Comparison of ENCODE assay signal across 8 cellular contexts in genomic region chr11:62611705-62612365, GRCh38. TPM values are rescaled to one million over a fixed set of nuclear protein-coding genes. Genes with fewer than 3 reads are reported as not detected.
DNase-seq lines count a peak whose midpoint lies in the region; ATAC-seq and TF ChIP-seq lines count a peak whose summit lies in the region.

No MANE protein-coding gene starts in this region.

- peaks cover 26% of the 10 kb centered on the region for H3K36me3 Mint-ChIP-seq in T-helper 1 cell treated with Interleukin-12 subunit alpha and Interleukin-12 subunit beta and Interleukin-4 antibody, amounts not matched to agents 30 μg/mL and 1 μg/mL, for 36 hours (ENCODE audit: low read depth)
- H3K36me3 Mint-ChIP-seq in central memory CD8-positive, alpha-beta T cell (ENCODE audit: insufficient read depth), result peaks cover 27% of the 10 kb centered on the region

- H3K4me1 Mint-ChIP-seq in T-helper 1 cell treated with Interleukin-12 subunit alpha and Interleukin-12 subunit beta and Interleukin-4 antibody, amounts not matched to agents 30 μg/mL and 1 μg/mL, for 36 hours (ENCODE audit: low read depth), result peaks cover 41% of the 10 kb centered on the region
- peaks cover 41% of the 10 kb centered on the region for H3K4me1 Mint-ChIP-seq in central memory CD8-positive, alpha-beta T cell

- no peaks in the 10 kb centered on the region for H3K27me3 Mint-ChIP-seq in T-helper 1 cell treated with Interleukin-12 subunit alpha and Interleukin-12 subunit beta and Interleukin-4 antibody, amounts not matched to agents 30 μg/mL and 1 μg/mL, for 36 hours (ENCODE audit: low read depth)
- no peaks in the 10 kb centered on the region for H3K27me3 Mint-ChIP-seq in central memory CD8-positive, alpha-beta T cell

- H3K27ac Mint-ChIP-seq in T-helper 1 cell treated with Interleukin-12 subunit alpha and Interleukin-12 subunit beta and Interleukin-4 antibody, amounts not matched to agents 30 μg/mL and 1 μg/mL, for 36 hours, result peak overlapping the region; percentile 91
- H3K27ac Mint-ChIP-seq in central memory CD8-positive, alpha-beta T cell (ENCODE audit: low read depth), result peak overlapping the region; percentile 98

- TF ChIP-seq CTCF in C4-2B (conservative IDR thresholded peaks at IDR 0.05), result no peak

- intact Hi-C loops in left colon (cut with DNase I, micrococcal nuclease), result no loop called here

- ATAC-seq in GM19351 (IDR thresholded peaks at IDR 0.05; ENCODE audit: unreplicated experiment), result peak; percentile 38
- ATAC-seq in central memory CD8-positive, alpha-beta T cell (replicated peaks; ENCODE audit: extremely low read depth, poor library complexity, severe bottlenecking), result peak; percentile 47
- ATAC-seq in left colon, result peak; percentile 40

- DNase-seq in HT1080 (ENCODE audit: low read depth) (peak; percentile 45), left colon (peak; percentile 58 to 59), A172 (ENCODE audit: low spot score) (no peak)
- peak in 1 of 2 donors; percentile 48 for DNase-seq in central memory CD8-positive, alpha-beta T cell (ENCODE audit: low spot score in 2 of 2)
- peak; percentile 48 to 52 for DNase-seq in stimulated activated CD4-positive, alpha-beta T cell treated with anti-CD3 and anti-CD28 coated beads, Interleukin-4, amount 100 ng/mL, for 4 hours

- H3K9me3 Mint-ChIP-seq in T-helper 1 cell treated with Interleukin-12 subunit alpha and Interleukin-12 subunit beta and Interleukin-4 antibody, amounts not matched to agents 30 μg/mL and 1 μg/mL, for 36 hours, result no peaks in the 10 kb centered on the region
- H3K9me3 Mint-ChIP-seq in central memory CD8-positive, alpha-beta T cell, result no peaks in the 10 kb centered on the region

- H3K4me3 Mint-ChIP-seq in T-helper 1 cell treated with Interleukin-12 subunit alpha and Interleukin-12 subunit beta and Interleukin-4 antibody, amounts not matched to agents 30 μg/mL and 1 μg/mL, for 36 hours, result peak overlapping the region; percentile 93
- peak overlapping the region; percentile 93 for H3K4me3 Mint-ChIP-seq in central memory CD8-positive, alpha-beta T cell

- peak overlapping the region; percentile 80 for H3K27ac ChIP-seq in C4-2B

RNA-seq across cellular contexts. Expression of gene EML3, which starts 0.7 kb away (rescaled TPM):
- total RNA-seq in HT1080 (2014; rRNA removed; shearing (Covaris generic)), result 27.5 and 28.7 TPM in 2 replicates
- 29.9 and 34.0 TPM in 2 replicates for polyA plus RNA-seq in HT1080 (2015; cell fraction: cytosol; rRNA removed)
- polyA plus RNA-seq in HT1080 (2015; cell fraction: nucleus; rRNA removed), result 148 and 162 TPM in 2 replicates
- 10 to 100 TPM; 45.4 to 57.9 TPM for total RNA-seq in left colon
- 16.0 and 19.5 TPM in 2 replicates for total RNA-seq in A172 (2014; rRNA removed; shearing (Covaris generic))

RNA-seq across cellular contexts. Expression of gene ROM1, which starts 1.2 kb away (rescaled TPM):
- total RNA-seq in HT1080 (2014; rRNA removed; shearing (Covaris generic)), result 3.3 and 7.7 TPM in 2 replicates
- 3.0 and 3.2 TPM in 2 replicates for polyA plus RNA-seq in HT1080 (2015; cell fraction: cytosol; rRNA removed)
- polyA plus RNA-seq in HT1080 (2015; cell fraction: nucleus; rRNA removed), result 1.2 and 1.9 TPM in 2 replicates
- total RNA-seq in left colon, result 1 to 10 TPM; 2.0 to 3.2 TPM
- 3.4 and 6.4 TPM in 2 replicates for total RNA-seq in A172 (2014; rRNA removed; shearing (Covaris generic))

RNA-seq across cellular contexts. Expression of gene B3GAT3, which starts 10.0 kb away (rescaled TPM):
- 63.8 and 67.2 TPM in 2 replicates for total RNA-seq in HT1080 (2014; rRNA removed; shearing (Covaris generic))
- polyA plus RNA-seq in HT1080 (2015; cell fraction: cytosol; rRNA removed), result 74.7 and 86.0 TPM in 2 replicates
- polyA plus RNA-seq in HT1080 (2015; cell fraction: nucleus; rRNA removed), result 82.0 and 83.7 TPM in 2 replicates
- 10 to 100 TPM; 27.0 to 28.8 TPM for total RNA-seq in left colon
- total RNA-seq in A172 (2014; rRNA removed; shearing (Covaris generic)), result 58.9 and 67.7 TPM in 2 replicates

RNA-seq across cellular contexts. Expression of gene MTA2, which starts 10.2 kb away (rescaled TPM):
- 179 and 193 TPM in 2 replicates for total RNA-seq in HT1080 (2014; rRNA removed; shearing (Covaris generic))
- polyA plus RNA-seq in HT1080 (2015; cell fraction: cytosol; rRNA removed), result 73.0 and 73.7 TPM in 2 replicates
- 174 and 191 TPM in 2 replicates for polyA plus RNA-seq in HT1080 (2015; cell fraction: nucleus; rRNA removed)
- 10 to 100 TPM; 84.5 to 96.6 TPM for total RNA-seq in left colon
- total RNA-seq in A172 (2014; rRNA removed; shearing (Covaris generic)), result 114 and 139 TPM in 2 replicates

RNA-seq across cellular contexts. Expression of gene TUT1, which starts 20.5 kb away (rescaled TPM):
- 19.6 and 21.0 TPM in 2 replicates for total RNA-seq in HT1080 (2014; rRNA removed; shearing (Covaris generic))
- polyA plus RNA-seq in HT1080 (2015; cell fraction: cytosol; rRNA removed), result 27.4 and 27.9 TPM in 2 replicates
- polyA plus RNA-seq in HT1080 (2015; cell fraction: nucleus; rRNA removed), result 89.5 and 94.7 TPM in 2 replicates
- 10 to 100 TPM; 14.0 to 14.7 TPM for total RNA-seq in left colon
- total RNA-seq in A172 (2014; rRNA removed; shearing (Covaris generic)), result 7.9 and 9.6 TPM in 2 replicates
